ENCODE assay signal across 9 cellular contexts in the genomic region with DNA sequence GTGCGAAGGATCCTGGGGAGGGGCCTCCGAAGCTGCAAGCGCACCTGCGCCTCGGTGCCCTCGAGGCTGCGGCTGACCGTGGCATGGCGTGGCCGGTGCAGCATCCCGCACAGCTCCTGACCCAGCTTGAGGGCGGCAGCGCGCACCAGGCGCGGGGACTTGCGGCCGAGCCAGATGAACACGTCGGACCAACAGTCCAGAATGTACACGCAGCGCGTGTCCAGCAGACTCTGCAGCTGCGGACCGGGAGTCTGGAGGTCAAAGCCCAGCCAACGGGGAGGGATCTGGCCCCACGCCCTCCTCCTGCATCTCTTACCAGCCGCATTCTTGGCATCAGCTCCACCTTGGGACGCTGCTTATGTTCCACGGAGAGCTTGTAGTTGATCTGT. TPM values are rescaled to one million over a fixed set of nuclear protein-coding genes. Genes with fewer than 3 reads are reported as not detected.
DNase-seq lines count a peak whose midpoint lies in the region; ATAC-seq and FAIRE-seq lines count a peak whose summit lies in the region.
"Had no signal": no experiment of that assay in that cellular context is flagged by ENCODE, and none has a peak within 500 bp of the region (broad histone marks: within the 10 kb centered on the region; RNA-seq: fewer than 3 reads in every experiment).

No MANE protein-coding gene starts in this region.

- H3K9ac ChIP-seq in iPS-18a (ENCODE audit: low read length): no peak overlapping the region

- H3K9me3 ChIP-seq in iPS-18a (ENCODE audit: control insufficient read depth, low read depth, low read length) (no peaks in the 10 kb centered on the region), small intestine (ENCODE audit: control insufficient read depth, low read depth) (no peaks in the 10 kb centered on the region)

- H3K27ac ChIP-seq in caudate nucleus (ENCODE audit: low read depth, low read length) (peak overlapping the region; percentile 42), iPS-18a (ENCODE audit: low read length) (no peak overlapping the region), small intestine (ENCODE audit: low read depth in 1 of 2, low read length in 1 of 2) (no peak overlapping the region)
- H3K27ac ChIP-seq: C4-2B had no signal

- no peak for ATAC-seq in HG03025 (IDR thresholded peaks at IDR 0.05; ENCODE audit: low FRiP score, unreplicated experiment)

- DNase-seq in HT-29 (ENCODE audit: low spot score): peak; percentile 17
- peak in 25 of 61 donors; percentile 15 to 58 (median 32) for DNase-seq in caudate nucleus (lab: John Stamatoyannopoulos, UW)
- DNase-seq in small intestine: peak; percentile 50
- no peak for DNase-seq in activated naive CD4-positive, alpha-beta T cell (lab: John Stamatoyannopoulos, UW)
- DNase-seq in effector CD8-positive, alpha-beta T cell (lab: John Stamatoyannopoulos, UW): no peak
- no peak for DNase-seq in dedifferentiated amniotic fluid mesenchymal stem cell (ENCODE audit: extremely low spot score)

- H3K27me3 ChIP-seq in iPS-18a (ENCODE audit: control insufficient read depth, insufficient read depth, low read length) (no peaks in the 10 kb centered on the region), small intestine (ENCODE audit: control insufficient read depth in 2 of 2, insufficient read depth in 2 of 2, low read length in 2 of 2) (no peaks in the 10 kb centered on the region)

- 42 to 75% (median 53%) methylated on average over 30 of the region's 30 CpGs for WGBS in small intestine, 3 donors

- peaks cover 6% of the 10 kb centered on the region for H3K4me1 ChIP-seq in iPS-18a (ENCODE audit: control insufficient read depth, low read depth, low read length)
- H3K4me1 ChIP-seq in small intestine (ENCODE audit: control insufficient read depth in 2 of 2, insufficient read depth in 1 of 2, low read depth in 1 of 2, low read length in 1 of 2): no peaks in the 10 kb centered on the region

- no peak for FAIRE-seq in small intestine (lab: Jason Lieb, UNC)

- H3K36me3 ChIP-seq in iPS-18a (ENCODE audit: control insufficient read depth, low read depth, low read length) (peaks cover 55% of the 10 kb centered on the region), small intestine (ENCODE audit: control insufficient read depth in 2 of 2, insufficient read depth in 2 of 2, low read length in 2 of 2) (peaks cover 12 to 20% of the 10 kb centered on the region in 2 donors)

- H3K4me3 ChIP-seq in iPS-18a (ENCODE audit: low read length) (peak overlapping the region; percentile 66), small intestine (ENCODE audit: low read depth in 1 of 2, low read length in 2 of 2) (no peak overlapping the region)

RNA-seq across cellular contexts. Expression of a gene that starts 10.9 kb away (rescaled TPM):
- total RNA-seq in HT-29 (2014; rRNA removed; shearing (Covaris generic)): 265 and 291 TPM in 2 replicates
- polyA plus RNA-seq in small intestine: 100 to 1,000 TPM; 152 to 360 (median 266) TPM

RNA-seq across cellular contexts. Expression of a gene that starts 12.9 kb away (rescaled TPM):
- 23.4 and 26.8 TPM in 2 replicates for total RNA-seq in HT-29 (2014; rRNA removed; shearing (Covaris generic))
- 1 to 10 TPM; 4.9 to 8.4 (median 5.7) TPM for polyA plus RNA-seq in small intestine

RNA-seq across cellular contexts. Expression of a gene that starts 22.2 kb away (rescaled TPM):
- 33.2 and 35.0 TPM in 2 replicates for total RNA-seq in HT-29 (2014; rRNA removed; shearing (Covaris generic))
- 1 to 10 TPM; 2.5 to 9.4 (median 3.0) TPM for polyA plus RNA-seq in small intestine

Comparison
In these comparisons a context has a peak if more than half of its experiments do, and no peak if none do; other contexts are left out.
1. DNase-seq: peak in HT-29 (single experiment) and small intestine (single experiment); none in activated naive CD4-positive, alpha-beta T cell (0 of 4), effector CD8-positive, alpha-beta T cell (single experiment) and dedifferentiated amniotic fluid mesenchymal stem cell (single experiment).